21 cellular contexts compared by ENCODE assay signal in genomic region chr5:89447027-89447426, GRCh38.
DNase-seq lines count a peak whose midpoint lies in the region; ATAC-seq and TF ChIP-seq lines count a peak whose summit lies in the region.
"Had no signal": no experiment of that assay in that cellular context is flagged by ENCODE, and none has a peak within 500 bp of the region (broad histone marks: within the 10 kb centered on the region; RNA-seq: fewer than 3 reads in every experiment).

No MANE protein-coding gene starts in this region.

- H3K4me1 Mint-ChIP-seq in Calu3 (ENCODE audit: low read depth, unreplicated experiment) (peaks cover 42% of the 10 kb centered on the region), IgD-negative memory B cell (peaks cover 14 to 31% (median 21%) of the 10 kb centered on the region in 3 donors), endodermal cell (peaks cover 31% of the 10 kb centered on the region), progenitor cell of endocrine pancreas (ENCODE audit: low read depth) (peaks cover 31% of the 10 kb centered on the region)
- H3K4me1 Mint-ChIP-seq: CD4-positive, CD25-positive, alpha-beta regulatory T cell had no signal

- H3K9me3 ChIP-seq in endodermal cell (ENCODE audit: control insufficient read depth, low read length): no peaks in the 10 kb centered on the region
- H3K9me3 ChIP-seq: HAP-1, SJCRH30 had no signal

- no peaks in the 10 kb centered on the region for H3K36me3 ChIP-seq in endodermal cell (ENCODE audit: control insufficient read depth, insufficient read depth, low read length)
- H3K36me3 ChIP-seq: HAP-1, SJCRH30 had no signal

- H3K9me3 Mint-ChIP-seq in Calu3 (ENCODE audit: low read depth, unreplicated experiment): no peaks in the 10 kb centered on the region
- H3K9me3 Mint-ChIP-seq in IgD-negative memory B cell: no peaks in the 10 kb centered on the region
- H3K9me3 Mint-ChIP-seq in endodermal cell: no peaks in the 10 kb centered on the region
- no peaks in the 10 kb centered on the region for H3K9me3 Mint-ChIP-seq in progenitor cell of endocrine pancreas (ENCODE audit: low read depth)
- H3K9me3 Mint-ChIP-seq: T-cell had no signal

- no peak overlapping the region for H3K27ac ChIP-seq in endodermal cell (ENCODE audit: low read depth, low read length)
- H3K27ac ChIP-seq: SJCRH30 had no signal

- no TSS peak for BruUV-seq in Calu3 (replicated peaks; lab: Mats Ljungman, UMichigan)

- H3K27ac Mint-ChIP-seq in Calu3 (ENCODE audit: unreplicated experiment) (peak overlapping the region; percentile 19), IgD-negative memory B cell (peak overlapping the region; percentile 47 to 77 (median 48)), endodermal cell (peak overlapping the region; percentile 15), progenitor cell of endocrine pancreas (peak overlapping the region; percentile 10)
- H3K27ac Mint-ChIP-seq: CD4-positive, CD25-positive, alpha-beta regulatory T cell had no signal

- no peaks in the 10 kb centered on the region for H3K4me1 ChIP-seq in endodermal cell (ENCODE audit: control insufficient read depth, insufficient read depth, low read length)
- H3K4me1 ChIP-seq: HAP-1, SJCRH30 had no signal

- DNase-seq in Calu3: no peak
- DNase-seq in endodermal cell: no peak
- DNase-seq in progenitor cell of endocrine pancreas (ENCODE audit: low spot score, unreplicated experiment): no peak
- DNase-seq in NCI-H526 treated with DMSO at 0.1 percent for 48 hours (lab: John Stamatoyannopoulos, UW): no peak
- DNase-seq: CD4-positive, CD25-positive, alpha-beta regulatory T cell; COR-L47; DMS 273 treated with DMSO at 0.1 percent for 48 hours; DND-41; NCI-H1105 treated with DMSO at 0.1 percent for 48 hours; NCI-H1694; NCI-H2081; NCI-H2171; NCI-H345; NCI-H524; OCI-M1; SJCRH30; T-cell had no signal

- H3K27me3 ChIP-seq in endodermal cell (ENCODE audit: control insufficient read depth, insufficient read depth, low read length, poor library complexity, severe bottlenecking): no peaks in the 10 kb centered on the region
- H3K27me3 ChIP-seq: SJCRH30 had no signal

- CTCF ChIA-PET in Calu3 (lab: Charles Lee): interaction anchor here (0.7 kb wide), 1 partner anchor 11 kb away, joined by 3 read pairs; no protein-coding TSS in a partner anchor

- H3K4me3 Mint-ChIP-seq in Calu3 (ENCODE audit: low read depth, unreplicated experiment) (no peak overlapping the region), IgD-negative memory B cell (peak overlapping the region in 1 of 4 donors; percentile 22), endodermal cell (no peak overlapping the region), progenitor cell of endocrine pancreas (ENCODE audit: low read depth) (no peak overlapping the region)
- H3K4me3 Mint-ChIP-seq: CD4-positive, CD25-positive, alpha-beta regulatory T cell; T-cell had no signal

- TF ChIP-seq CTCF in Calu3 (IDR thresholded peaks at IDR 0.05; ENCODE audit: unreplicated experiment) (no peak), endodermal cell (conservative IDR thresholded peaks at IDR 0.05) (no peak), progenitor cell of endocrine pancreas (IDR thresholded peaks at IDR 0.05; ENCODE audit: unreplicated experiment) (no peak)

- H3K27me3 Mint-ChIP-seq in Calu3 (ENCODE audit: unreplicated experiment): no peaks in the 10 kb centered on the region
- peaks cover 1% of the 10 kb centered on the region for H3K27me3 Mint-ChIP-seq in IgD-negative memory B cell
- H3K27me3 Mint-ChIP-seq in endodermal cell (ENCODE audit: insufficient read depth): no peaks in the 10 kb centered on the region
- no peaks in the 10 kb centered on the region for H3K27me3 Mint-ChIP-seq in progenitor cell of endocrine pancreas
- H3K27me3 Mint-ChIP-seq: CD4-positive, CD25-positive, alpha-beta regulatory T cell; T-cell had no signal

- H3K4me3 ChIP-seq in endodermal cell (ENCODE audit: low read length): no peak overlapping the region
- H3K4me3 ChIP-seq: HAP-1, SJCRH30 had no signal

- WGBS in endodermal cell (ENCODE audit: insufficient coverage in 1 of 2, insufficient read length in 1 of 2), 2 experiments: 93% methylated on average over 3 of the region's 3 CpGs

- H3K36me3 Mint-ChIP-seq in Calu3 (ENCODE audit: insufficient read depth, unreplicated experiment) (no peaks in the 10 kb centered on the region), IgD-negative memory B cell (no peaks in the 10 kb centered on the region), endodermal cell (ENCODE audit: low read depth) (no peaks in the 10 kb centered on the region), progenitor cell of endocrine pancreas (ENCODE audit: insufficient read depth) (no peaks in the 10 kb centered on the region)
- H3K36me3 Mint-ChIP-seq: CD4-positive, CD25-positive, alpha-beta regulatory T cell; T-cell had no signal

- no peak overlapping the region for H3K9ac ChIP-seq in endodermal cell (ENCODE audit: extremely low read depth, low read length, poor library complexity, severe bottlenecking)

- ATAC-seq in GM18498 (IDR thresholded peaks at IDR 0.05; ENCODE audit: unreplicated experiment): no peak
- ATAC-seq in GM21723 (IDR thresholded peaks at IDR 0.05; ENCODE audit: unreplicated experiment): no peak
- ATAC-seq: T-cell had no signal

- intact Hi-C loops in Calu3 (cut with micrococcal nuclease; ENCODE audit: unreplicated experiment): loop anchor here (10.0 kb wide), 1 partner anchor 738 kb away; no protein-coding TSS in a partner anchor
